In the genomic region with DNA sequence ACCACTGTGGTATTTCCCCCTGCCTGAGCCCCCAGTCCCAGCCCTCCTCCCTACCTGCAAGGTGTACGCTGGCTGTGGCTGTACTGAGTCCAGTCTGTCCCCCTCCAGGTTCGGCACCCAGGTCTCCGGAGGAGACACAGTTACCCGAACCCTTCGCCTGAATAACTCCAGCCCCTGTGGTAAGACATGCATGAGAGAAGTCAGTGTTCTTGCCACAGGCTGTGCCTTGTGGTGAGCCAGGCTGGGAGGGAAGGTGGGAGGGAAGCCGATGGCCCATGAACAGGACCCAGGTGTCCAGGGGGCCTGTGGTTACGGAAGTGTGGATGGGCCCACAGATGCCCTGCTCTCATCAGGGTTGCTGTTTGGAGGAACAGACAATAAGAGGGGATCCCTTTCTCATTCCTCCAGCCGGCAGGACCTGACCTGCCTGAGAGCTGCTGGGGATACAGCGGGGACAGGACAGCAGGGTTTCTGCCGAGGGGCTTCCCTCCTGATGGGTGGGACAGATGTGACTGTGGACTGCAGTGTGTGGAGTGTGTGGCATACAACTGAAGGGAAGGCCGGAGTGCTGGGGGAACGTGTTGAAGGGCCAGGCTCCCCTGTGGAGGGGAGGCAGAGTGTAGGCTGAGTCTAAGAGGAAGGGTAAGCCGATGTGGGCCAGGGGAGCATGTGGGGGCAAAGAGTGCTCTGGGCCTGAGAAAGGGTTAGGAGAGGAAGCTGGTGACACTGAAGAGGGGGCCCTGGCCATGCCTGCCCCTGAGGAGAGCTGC, we compare ENCODE assay signal across 14 cellular contexts. TPM values are rescaled to one million over a fixed set of nuclear protein-coding genes. Genes with fewer than 3 reads are reported as not detected.
DNase-seq lines count a peak whose midpoint lies in the region; ATAC-seq and TF ChIP-seq lines count a peak whose summit lies in the region.
"Had no signal": no experiment of that assay in that cellular context is flagged by ENCODE, and none has a peak within 500 bp of the region (broad histone marks: within the 10 kb centered on the region; RNA-seq: fewer than 3 reads in every experiment).

No MANE protein-coding gene starts in this region.

- TF ChIP-seq CTCF in omental fat pad (IDR thresholded peaks at IDR 0.05), result no peak

- no peak overlapping the region for H3K27ac ChIP-seq in CD4-positive, alpha-beta memory T cell (ENCODE audit: low read depth, low read length)
- H3K27ac ChIP-seq: left ventricle myocardium inferior, prostate gland, tibial nerve had no signal

- POLR2A ChIA-PET in CD4-positive, alpha-beta memory T cell (lab: Charles Lee; ENCODE audit: partially characterized antibody), result interaction anchor here (0.9 kb wide), 1 partner anchor 22 kb away, joined by 3 read pairs; the partner anchor contains the start of gene ACAA1

- H3K4me1 ChIP-seq in CD4-positive, alpha-beta memory T cell (ENCODE audit: insufficient read depth, low read length), result no peaks in the 10 kb centered on the region
- H3K4me1 ChIP-seq: prostate gland, tibial nerve had no signal

- no peaks in the 10 kb centered on the region for H3K36me3 ChIP-seq in CD4-positive, alpha-beta memory T cell (ENCODE audit: insufficient read depth, low read length)
- peaks cover 2% of the 10 kb centered on the region; the same call in 1 of the 2 replicates for H3K36me3 ChIP-seq in H7 (replicated peaks; ENCODE audit: control insufficient read depth, insufficient read depth, low read length)
- H3K36me3 ChIP-seq: prostate gland had no signal

- H3K27ac Mint-ChIP-seq in CD4-positive, alpha-beta memory T cell, result peak overlapping the region in 4 of 7 donors; percentile 30 to 86 (median 44)
- peak overlapping the region; percentile 17 to 51 for H3K27ac Mint-ChIP-seq in effector memory CD8-positive, alpha-beta T cell

- intact Hi-C loops in CD4-positive, alpha-beta memory T cell (cut with micrococcal nuclease), result no loop called here

- no peak overlapping the region for H3K4me3 Mint-ChIP-seq in CD4-positive, alpha-beta memory T cell
- H3K4me3 Mint-ChIP-seq in effector memory CD8-positive, alpha-beta T cell, result no peak overlapping the region

- no peaks in the 10 kb centered on the region for H3K27me3 Mint-ChIP-seq in CD4-positive, alpha-beta memory T cell
- H3K27me3 Mint-ChIP-seq in effector memory CD8-positive, alpha-beta T cell, result no peaks in the 10 kb centered on the region

- CTCF ChIA-PET in CD4-positive, alpha-beta memory T cell (lab: Charles Lee; ENCODE audit: partially characterized antibody), result interaction anchor here (0.6 to 1.8 kb wide), 4 partner anchors 14 to 140 kb away, joined by 3 to 4 read pairs (median 3); no protein-coding TSS in a partner anchor

- H3K9me3 Mint-ChIP-seq in CD4-positive, alpha-beta memory T cell, result no peaks in the 10 kb centered on the region
- no peaks in the 10 kb centered on the region for H3K9me3 Mint-ChIP-seq in effector memory CD8-positive, alpha-beta T cell

- no peaks in the 10 kb centered on the region for H3K27me3 ChIP-seq in CD4-positive, alpha-beta memory T cell (ENCODE audit: insufficient read depth, low read length)
- H3K27me3 ChIP-seq in H7 (ENCODE audit: control insufficient read depth, insufficient read depth, low read length), result no peaks in the 10 kb centered on the region
- H3K27me3 ChIP-seq: tibial nerve had no signal

- H3K36me3 Mint-ChIP-seq in CD4-positive, alpha-beta memory T cell, result peaks cover 5 to 6% of the 10 kb centered on the region in 2 donors
- peaks cover 15% of the 10 kb centered on the region for H3K36me3 Mint-ChIP-seq in effector memory CD8-positive, alpha-beta T cell (ENCODE audit: insufficient read depth)

- DNase-seq in CD4-positive, alpha-beta memory T cell, result no peak
- no peak for DNase-seq in effector memory CD8-positive, alpha-beta T cell
- peak; percentile 20 for DNase-seq in omental fat pad (ENCODE audit: low spot score)
- no peak for DNase-seq in H7
- DNase-seq: activated CD4-positive, alpha-beta T cell treated with anti-CD3 and anti-CD28 coated beads, Interleukin-2, amount 50 U/mL, for 48 hours; activated gamma-delta T cell; left ventricle myocardium inferior; NCI-H1694; NCI-H2227 treated with DMSO at 0.1 percent for 48 hours had no signal

- peaks cover 2 to 9% (median 6%) of the 10 kb centered on the region in 4 donors for H3K4me1 Mint-ChIP-seq in CD4-positive, alpha-beta memory T cell
- H3K4me1 Mint-ChIP-seq in effector memory CD8-positive, alpha-beta T cell (ENCODE audit: low read depth in 2 of 2), result peaks cover 9% of the 10 kb centered on the region in 2 donors

- no peaks in the 10 kb centered on the region for H3K9me3 ChIP-seq in CD4-positive, alpha-beta memory T cell (ENCODE audit: control insufficient read depth in 1 of 2, low read length in 2 of 2)
- H3K9me3 ChIP-seq: left ventricle myocardium inferior, prostate gland, tibial nerve had no signal

- peak; percentile 36 for ATAC-seq in GM18868 (IDR thresholded peaks at IDR 0.05; ENCODE audit: unreplicated experiment)
- no peak for ATAC-seq in effector memory CD8-positive, alpha-beta T cell (replicated peaks)
- ATAC-seq in omental fat pad (ENCODE audit: low FRiP score), result no peak
- ATAC-seq in GM18511 (IDR thresholded peaks at IDR 0.05; ENCODE audit: unreplicated experiment), result no peak
- no peak for ATAC-seq in HG03097 (IDR thresholded peaks at IDR 0.05; ENCODE audit: low FRiP score, unreplicated experiment)

- H3K4me3 ChIP-seq in CD4-positive, alpha-beta memory T cell (ENCODE audit: low read length in 2 of 2), result no peak overlapping the region
- no peak overlapping the region for H3K4me3 ChIP-seq in H7 (ENCODE audit: insufficient read depth, low read depth, low read length)
- H3K4me3 ChIP-seq: left ventricle myocardium inferior, prostate gland, tibial nerve had no signal

RNA-seq across cellular contexts. Expression of gene ACAA1, which starts 21.9 kb away (rescaled TPM):
- total RNA-seq in CD4-positive, alpha-beta memory T cell, result 10 to 100 TPM; 78.7 to 82.8 TPM
- 10 to 100 TPM; 52.4 to 76.3 TPM for polyA plus RNA-seq in CD4-positive, alpha-beta memory T cell
- 10 to 100 TPM; 48.1 to 69.5 (median 62.5) TPM for total RNA-seq in omental fat pad
- 12.8 and 15.7 TPM in 2 replicates for total RNA-seq in H7 (2014; rRNA removed; shearing (Covaris generic))

RNA-seq across cellular contexts. Expression of gene MYD88, which starts 23.4 kb away (rescaled TPM):
- 10 to 100 TPM; 50.5 to 57.4 TPM for total RNA-seq in CD4-positive, alpha-beta memory T cell
- 100 to 1,000 TPM; 104 to 129 TPM for polyA plus RNA-seq in CD4-positive, alpha-beta memory T cell
- 10 to 100 TPM; 37.6 to 78.0 (median 53.6) TPM for total RNA-seq in omental fat pad
- total RNA-seq in H7 (2014; rRNA removed; shearing (Covaris generic)), result 1.8 and 3.4 TPM in 2 replicates

RNA-seq across cellular contexts. Expression of gene OXSR1, which starts 50.3 kb away (rescaled TPM):
- 10 to 100 TPM; 39.6 to 43.9 TPM for total RNA-seq in CD4-positive, alpha-beta memory T cell
- 10 to 100 TPM; 13.3 to 18.0 TPM for polyA plus RNA-seq in CD4-positive, alpha-beta memory T cell
- total RNA-seq in omental fat pad, result 10 to 100 TPM; 29.8 to 51.7 (median 45.5) TPM
- 25.5 and 30.9 TPM in 2 replicates for total RNA-seq in H7 (2014; rRNA removed; shearing (Covaris generic))
